ENCODE assay signal across 10 cellular contexts in genomic region chr3:195203631-195204030, GRCh38.
DNase-seq lines count a peak whose midpoint lies in the region; ATAC-seq and TF ChIP-seq lines count a peak whose summit lies in the region.
"Had no signal": no experiment of that assay in that cellular context is flagged by ENCODE, and none has a peak within 500 bp of the region (broad histone marks: within the 10 kb centered on the region; RNA-seq: fewer than 3 reads in every experiment).

No MANE protein-coding gene starts in this region.

- H3K36me3 ChIP-seq in cardiac muscle cell (no peaks in the 10 kb centered on the region), ectodermal cell (ENCODE audit: control insufficient read depth, insufficient read depth, low read length) (no peaks in the 10 kb centered on the region), neural progenitor cell (no peaks in the 10 kb centered on the region), vagina (no peaks in the 10 kb centered on the region), SK-N-SH (replicated peaks in 1 of 2; ENCODE audit: control insufficient read depth in 1 of 2, insufficient read depth in 2 of 2, low read length in 1 of 2) (no peaks in the 10 kb centered on the region)
- H3K36me3 ChIP-seq: adrenal gland, gastrocnemius medialis had no signal

- H3K4me3 ChIP-seq in cardiac muscle cell (no peak overlapping the region), ectodermal cell (ENCODE audit: insufficient read depth, low read depth, low read length) (no peak overlapping the region), neural progenitor cell (no peak overlapping the region), vagina (no peak overlapping the region), SK-N-SH (ENCODE audit: low read depth in 2 of 2, low read length in 1 of 2) (no peak overlapping the region)
- H3K4me3 ChIP-seq: adrenal gland, gastrocnemius medialis had no signal

- POLR2A ChIA-PET in SK-N-SH (lab: Yijun Ruan, JAX), result no interaction called here

- ATAC-seq in left cardiac atrium (no peak), HG03097 (IDR thresholded peaks at IDR 0.05; ENCODE audit: low FRiP score, unreplicated experiment) (no peak), HG02588 (IDR thresholded peaks at IDR 0.05; ENCODE audit: unreplicated experiment) (no peak)

- WGBS in ectodermal cell, 2 experiments, result 75 to 77% methylated on average over 6 of the region's 6 CpGs
- WGBS in SK-N-SH (ENCODE audit: low lambda C conversion rate), result 93% methylated on average over 6 of the region's 6 CpGs

- intact Hi-C loops in left cardiac atrium (cut with DNase I) (no loop called here), vagina (cut with DNase I) (loop anchor here (10.0 kb wide), 1 partner anchor 51 kb away; no protein-coding TSS in a partner anchor)

- peak overlapping the region; percentile 57 for H3K27ac Mint-ChIP-seq in neural progenitor cell

- no peak overlapping the region for H3K9ac ChIP-seq in neural progenitor cell
- no peak overlapping the region for H3K9ac ChIP-seq in SK-N-SH

- DNase-seq in cardiac muscle cell (ENCODE audit: low read depth in 1 of 2, low spot score in 1 of 2) (no peak), left cardiac atrium (no peak), neural progenitor cell (ENCODE audit: low spot score) (no peak), vagina (ENCODE audit: extremely low spot score in 2 of 2) (peak; percentile 82), SK-N-SH (no peak)
- DNase-seq: gastrocnemius medialis had no signal

- no peaks in the 10 kb centered on the region for H3K9me3 Mint-ChIP-seq in neural progenitor cell

- H4K20me1 ChIP-seq in neural progenitor cell (ENCODE audit: low read depth), result peaks cover 3% of the 10 kb centered on the region
- H4K20me1 ChIP-seq in SK-N-SH (ENCODE audit: insufficient read depth), result no peaks in the 10 kb centered on the region

- peak overlapping the region; percentile 73 for H3K4me3 Mint-ChIP-seq in neural progenitor cell

- peak overlapping the region; percentile 18 for H3K27ac ChIP-seq in cardiac muscle cell
- H3K27ac ChIP-seq in ectodermal cell (ENCODE audit: insufficient read depth, low read depth, low read length, poor library complexity, severe bottlenecking), result peak overlapping the region; percentile 42
- H3K27ac ChIP-seq in neural progenitor cell, result no peak overlapping the region
- H3K27ac ChIP-seq in vagina, result no peak overlapping the region
- peak overlapping the region in 1 of 2 experiments; percentile 9; a peak in 1 of 4 replicates for H3K27ac ChIP-seq in SK-N-SH (ENCODE audit: low read depth in 2 of 2, low read length in 1 of 2)
- H3K27ac ChIP-seq: gastrocnemius medialis had no signal

- H3K4me1 ChIP-seq in cardiac muscle cell (ENCODE audit: low read depth) (peaks cover 17% of the 10 kb centered on the region), ectodermal cell (ENCODE audit: control insufficient read depth, insufficient read depth, low read length) (peaks cover 21% of the 10 kb centered on the region), neural progenitor cell (peaks cover 4% of the 10 kb centered on the region), vagina (peaks cover 30% of the 10 kb centered on the region), SK-N-SH (ENCODE audit: control insufficient read depth in 1 of 2, insufficient read depth in 2 of 2, low read depth in 1 of 2, low read length in 1 of 2) (peaks cover 19 to 32% of the 10 kb centered on the region in 2 experiments)

- peaks cover 49% of the 10 kb centered on the region for H3K4me1 Mint-ChIP-seq in neural progenitor cell

- H2AFZ ChIP-seq in neural progenitor cell (replicated peaks), result no peak overlapping the region
- no peak overlapping the region for H2AFZ ChIP-seq in SK-N-SH (ENCODE audit: low read depth)

- TF ChIP-seq EP300 in SK-N-SH (IDR thresholded peaks at IDR 0.05; ENCODE audit: borderline replicate concordance in 1 of 2, low read depth in 1 of 2, low read length in 1 of 2), result no peak

- CTCF ChIA-PET in SK-N-SH (lab: Yijun Ruan, JAX), result interaction anchor here (1.0 to 2.4 kb wide), 2 partner anchors 16 to 19 kb away, joined by 4 to 9 read pairs; no protein-coding TSS in a partner anchor

- H3K79me2 ChIP-seq in neural progenitor cell (ENCODE audit: low read depth), result peaks cover 37% of the 10 kb centered on the region
- peaks cover 45% of the 10 kb centered on the region for H3K79me2 ChIP-seq in SK-N-SH (ENCODE audit: insufficient read depth)

- no peak for TF ChIP-seq RAD21 in SK-N-SH (IDR thresholded peaks at IDR 0.05; ENCODE audit: low read length)

- TF ChIP-seq CTCF in cardiac muscle cell (IDR thresholded peaks at IDR 0.05; ENCODE audit: low read depth, low read length) (no peak), neural progenitor cell (IDR thresholded peaks at IDR 0.05) (no peak), vagina (IDR thresholded peaks at IDR 0.05) (no peak), SK-N-SH (IDR thresholded peaks at IDR 0.05) (no peak)

- H3K27me3 ChIP-seq in cardiac muscle cell (no peaks in the 10 kb centered on the region), ectodermal cell (ENCODE audit: control insufficient read depth, insufficient read depth, low read length, poor library complexity, severe bottlenecking) (no peaks in the 10 kb centered on the region), neural progenitor cell (no peaks in the 10 kb centered on the region), vagina (no peaks in the 10 kb centered on the region), SK-N-SH (ENCODE audit: insufficient read depth) (no peaks in the 10 kb centered on the region)
- H3K27me3 ChIP-seq: adrenal gland, gastrocnemius medialis had no signal

- H3K36me3 Mint-ChIP-seq in neural progenitor cell, result peaks cover 5% of the 10 kb centered on the region

- H3K9me2 ChIP-seq in SK-N-SH, result no peaks in the 10 kb centered on the region

- H3K27me3 Mint-ChIP-seq in neural progenitor cell (ENCODE audit: insufficient read depth, low read depth), result peaks cover 4% of the 10 kb centered on the region

- H3F3A ChIP-seq in neural progenitor cell (ENCODE audit: low read depth) (no peaks in the 10 kb centered on the region), SK-N-SH (replicated peaks; ENCODE audit: insufficient read depth) (peaks cover 16% of the 10 kb centered on the region)

- H3K4me2 ChIP-seq in neural progenitor cell (no peak overlapping the region), SK-N-SH (no peak overlapping the region)

- H3K9me3 ChIP-seq in cardiac muscle cell (ENCODE audit: low read depth) (no peaks in the 10 kb centered on the region), ectodermal cell (ENCODE audit: control insufficient read depth, low read length) (no peaks in the 10 kb centered on the region), neural progenitor cell (ENCODE audit: low read depth) (no peaks in the 10 kb centered on the region), vagina (no peaks in the 10 kb centered on the region), SK-N-SH (no peaks in the 10 kb centered on the region)
- H3K9me3 ChIP-seq: adrenal gland, gastrocnemius medialis had no signal

- TF ChIP-seq POLR2A in vagina (IDR thresholded peaks at IDR 0.05), result no peak

TF ChIP-seq in SK-N-SH, 30 proteins besides CTCF, POLR2A, EP300 and RAD21:
- no peak for TF ChIP-seq EZH2phosphoT487 (IDR thresholded peaks at IDR 0.05; ENCODE audit: borderline replicate concordance, low read depth)
- no peak for TF ChIP-seq TEAD4 (IDR thresholded peaks at IDR 0.05; ENCODE audit: borderline replicate concordance, insufficient read depth)
- no peak for TF ChIP-seq SIN3A (IDR thresholded peaks at IDR 0.05; ENCODE audit: borderline replicate concordance, low read depth, low read length)
- TF ChIP-seq FOSL2 (IDR thresholded peaks at IDR 0.05; ENCODE audit: borderline replicate concordance, low read depth), result no peak
- TF ChIP-seq TCF12 (IDR thresholded peaks at IDR 0.05), result no peak
- TF ChIP-seq GABPA (IDR thresholded peaks at IDR 0.05; ENCODE audit: low read depth), result no peak
- no peak for TF ChIP-seq RXRA (IDR thresholded peaks at IDR 0.05; ENCODE audit: borderline replicate concordance, low read depth)
- no peak for TF ChIP-seq PBX3 (IDR thresholded peaks at IDR 0.05)
- no peak for TF ChIP-seq JUND (IDR thresholded peaks at IDR 0.05)
- TF ChIP-seq TAF1 (IDR thresholded peaks at IDR 0.05; ENCODE audit: borderline replicate concordance, low read depth, low read length), result no peak
- no peak for TF ChIP-seq NRF1 (IDR thresholded peaks at IDR 0.05; ENCODE audit: low read depth, low read length)
- TF ChIP-seq FOXM1 (IDR thresholded peaks at IDR 0.05; ENCODE audit: low read depth), result no peak
- no peak for TF ChIP-seq IRF3 (IDR thresholded peaks at IDR 0.05; ENCODE audit: low read depth, low read length)

Comparison
In these comparisons a context has a peak if more than half of its experiments do, and no peak if none do; other contexts are left out.
1. DNase-seq: peak in vagina (2 of 2); none in cardiac muscle cell (0 of 2), left cardiac atrium (single experiment), neural progenitor cell (single experiment) and SK-N-SH (single experiment).
2. H3K27ac ChIP-seq: peak in cardiac muscle cell (single experiment) and ectodermal cell (single experiment); none in neural progenitor cell (single experiment) and vagina (single experiment).